Comparison of ENCODE assay signal across 1 cellular context in the genomic region with DNA sequence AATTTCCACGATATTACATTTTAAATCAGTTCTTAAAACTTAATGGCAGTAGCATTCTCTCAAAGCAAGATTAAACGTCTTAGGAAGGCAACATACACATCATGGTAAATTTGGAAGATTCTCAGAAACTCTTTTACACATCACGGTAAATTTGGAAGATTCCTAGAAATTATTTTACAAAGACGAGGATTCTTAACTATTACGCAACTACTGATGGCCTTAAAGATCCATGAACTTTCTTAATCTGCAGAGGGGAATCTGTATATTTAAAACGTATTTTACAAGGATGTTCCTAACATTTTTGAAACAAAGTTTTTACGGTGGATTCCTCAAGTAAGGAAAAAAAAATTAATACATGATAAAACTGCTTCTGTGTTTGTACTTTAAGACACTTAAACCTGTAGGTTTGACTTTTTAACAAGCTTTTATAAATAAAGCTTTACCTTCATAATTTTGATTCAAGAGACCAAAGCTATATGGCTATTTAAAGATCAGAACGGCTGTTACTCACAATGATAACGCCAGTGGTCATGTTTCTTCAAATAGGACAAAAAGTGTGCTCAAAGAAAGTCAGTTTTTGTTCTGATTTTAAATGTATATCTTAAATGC.
TF ChIP-seq lines count a peak whose summit lies in the region.

No MANE protein-coding gene starts in this region.

TF ChIP-seq in K562, 482 proteins besides CTCF, POLR2A, EP300 and RAD21:
- TF ChIP-seq, protein P1, sequence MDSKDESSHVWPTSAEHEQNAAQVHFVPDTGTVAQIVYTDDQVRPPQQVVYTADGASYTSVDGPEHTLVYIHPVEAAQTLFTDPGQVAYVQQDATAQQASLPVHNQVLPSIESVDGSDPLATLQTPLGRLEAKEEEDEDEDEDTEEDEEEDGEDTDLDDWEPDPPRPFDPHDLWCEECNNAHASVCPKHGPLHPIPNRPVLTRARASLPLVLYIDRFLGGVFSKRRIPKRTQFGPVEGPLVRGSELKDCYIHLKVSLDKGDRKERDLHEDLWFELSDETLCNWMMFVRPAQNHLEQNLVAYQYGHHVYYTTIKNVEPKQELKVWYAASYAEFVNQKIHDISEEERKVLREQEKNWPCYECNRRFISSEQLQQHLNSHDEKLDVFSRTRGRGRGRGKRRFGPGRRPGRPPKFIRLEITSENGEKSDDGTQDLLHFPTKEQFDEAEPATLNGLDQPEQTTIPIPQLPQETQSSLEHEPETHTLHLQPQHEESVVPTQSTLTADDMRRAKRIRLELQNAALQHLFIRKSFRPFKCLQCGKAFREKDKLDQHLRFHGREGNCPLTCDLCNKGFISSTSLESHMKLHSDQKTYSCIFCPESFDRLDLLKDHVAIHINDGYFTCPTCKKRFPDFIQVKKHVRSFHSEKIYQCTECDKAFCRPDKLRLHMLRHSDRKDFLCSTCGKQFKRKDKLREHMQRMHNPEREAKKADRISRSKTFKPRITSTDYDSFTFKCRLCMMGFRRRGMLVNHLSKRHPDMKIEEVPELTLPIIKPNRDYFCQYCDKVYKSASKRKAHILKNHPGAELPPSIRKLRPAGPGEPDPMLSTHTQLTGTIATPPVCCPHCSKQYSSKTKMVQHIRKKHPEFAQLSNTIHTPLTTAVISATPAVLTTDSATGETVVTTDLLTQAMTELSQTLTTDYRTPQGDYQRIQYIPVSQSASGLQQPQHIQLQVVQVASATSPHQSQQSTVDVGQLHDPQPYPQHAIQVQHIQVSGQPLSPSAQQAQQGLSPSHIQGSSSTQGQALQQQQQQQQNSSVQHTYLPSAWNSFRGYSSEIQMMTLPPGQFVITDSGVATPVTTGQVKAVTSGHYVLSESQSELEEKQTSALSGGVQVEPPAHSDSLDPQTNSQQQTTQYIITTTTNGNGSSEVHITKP (IDR thresholded peaks at IDR 0.05; ENCODE audit: partially characterized antibody) = no peak
- no peak for TF ChIP-seq ZZZ3 (IDR thresholded peaks at IDR 0.05)
- 0 out of 4 replicates have a peak, but pooled peaks of 1 of the 2 experiments have one; percentile 12 for TF ChIP-seq TRIM24 (IDR thresholded peaks at IDR 0.05)
- TF ChIP-seq, protein P2, sequence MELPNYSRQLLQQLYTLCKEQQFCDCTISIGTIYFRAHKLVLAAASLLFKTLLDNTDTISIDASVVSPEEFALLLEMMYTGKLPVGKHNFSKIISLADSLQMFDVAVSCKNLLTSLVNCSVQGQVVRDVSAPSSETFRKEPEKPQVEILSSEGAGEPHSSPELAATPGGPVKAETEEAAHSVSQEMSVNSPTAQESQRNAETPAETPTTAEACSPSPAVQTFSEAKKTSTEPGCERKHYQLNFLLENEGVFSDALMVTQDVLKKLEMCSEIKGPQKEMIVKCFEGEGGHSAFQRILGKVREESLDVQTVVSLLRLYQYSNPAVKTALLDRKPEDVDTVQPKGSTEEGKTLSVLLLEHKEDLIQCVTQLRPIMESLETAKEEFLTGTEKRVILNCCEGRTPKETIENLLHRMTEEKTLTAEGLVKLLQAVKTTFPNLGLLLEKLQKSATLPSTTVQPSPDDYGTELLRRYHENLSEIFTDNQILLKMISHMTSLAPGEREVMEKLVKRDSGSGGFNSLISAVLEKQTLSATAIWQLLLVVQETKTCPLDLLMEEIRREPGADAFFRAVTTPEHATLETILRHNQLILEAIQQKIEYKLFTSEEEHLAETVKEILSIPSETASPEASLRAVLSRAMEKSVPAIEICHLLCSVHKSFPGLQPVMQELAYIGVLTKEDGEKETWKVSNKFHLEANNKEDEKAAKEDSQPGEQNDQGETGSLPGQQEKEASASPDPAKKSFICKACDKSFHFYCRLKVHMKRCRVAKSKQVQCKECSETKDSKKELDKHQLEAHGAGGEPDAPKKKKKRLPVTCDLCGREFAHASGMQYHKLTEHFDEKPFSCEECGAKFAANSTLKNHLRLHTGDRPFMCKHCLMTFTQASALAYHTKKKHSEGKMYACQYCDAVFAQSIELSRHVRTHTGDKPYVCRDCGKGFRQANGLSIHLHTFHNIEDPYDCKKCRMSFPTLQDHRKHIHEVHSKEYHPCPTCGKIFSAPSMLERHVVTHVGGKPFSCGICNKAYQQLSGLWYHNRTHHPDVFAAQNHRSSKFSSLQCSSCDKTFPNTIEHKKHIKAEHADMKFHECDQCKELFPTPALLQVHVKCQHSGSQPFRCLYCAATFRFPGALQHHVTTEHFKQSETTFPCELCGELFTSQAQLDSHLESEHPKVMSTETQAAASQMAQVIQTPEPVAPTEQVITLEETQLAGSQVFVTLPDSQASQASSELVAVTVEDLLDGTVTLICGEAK (IDR thresholded peaks at IDR 0.05) = peak; percentile 64
- TF ChIP-seq, protein P2 (CRISPR knock-in tag; IDR thresholded peaks at IDR 0.05) = no peak
- TF ChIP-seq, protein P3, sequence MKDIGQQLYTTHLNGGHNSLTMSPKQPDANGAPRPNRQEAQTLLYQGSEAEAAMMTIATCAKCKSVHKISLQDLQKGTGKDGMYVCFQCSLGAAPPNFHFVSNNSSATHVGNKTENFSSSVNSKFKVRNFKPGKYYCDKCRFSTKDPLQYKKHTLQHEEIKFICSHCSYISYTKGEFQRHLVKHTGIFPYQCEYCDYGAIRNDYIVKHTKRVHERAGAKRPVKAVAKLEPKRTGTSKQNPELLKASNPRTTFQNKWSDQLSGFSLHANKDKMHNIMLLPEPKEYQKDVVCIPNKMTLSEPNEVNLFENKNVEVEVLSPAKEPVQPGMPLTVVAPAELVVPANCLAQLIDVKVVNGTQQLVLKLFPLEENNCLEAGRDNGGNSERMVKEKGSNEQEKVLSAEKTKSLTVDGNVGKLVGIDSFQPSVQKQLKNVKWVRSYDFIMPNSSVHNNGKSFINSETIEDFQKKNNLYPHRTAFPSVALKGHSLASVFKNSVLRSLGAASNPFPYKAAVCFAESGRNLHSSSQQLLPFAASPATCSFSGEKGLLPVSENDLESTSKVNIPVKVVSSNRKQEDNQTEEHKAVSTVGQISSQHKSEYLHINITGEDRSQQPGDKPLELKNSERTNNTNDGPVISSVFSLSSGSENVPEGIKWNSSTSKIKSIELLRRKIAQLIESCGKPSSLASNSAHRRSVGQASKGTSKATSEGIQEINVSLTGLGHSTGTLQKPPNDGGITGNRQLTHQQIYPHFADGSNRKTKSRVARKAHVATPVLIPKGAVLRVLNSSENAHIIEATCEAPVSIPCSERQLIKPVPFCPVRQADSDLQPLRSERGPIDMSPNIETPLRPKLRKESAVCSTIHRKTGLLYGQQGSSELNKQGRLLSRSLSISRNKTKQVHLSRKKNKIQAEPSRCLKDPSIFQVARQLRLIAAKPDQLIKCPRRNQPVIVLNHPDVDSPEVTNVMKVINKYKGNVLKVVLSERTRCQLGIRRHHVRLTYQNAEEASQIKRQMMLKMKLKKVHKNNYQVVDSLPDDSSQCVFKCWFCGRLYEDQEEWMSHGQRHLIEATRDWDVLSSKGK (CRISPR knock-in tag; IDR thresholded peaks at IDR 0.05) = no peak
- 0 out of 2 replicates have a peak, but pooled peaks have one; percentile 15 for TF ChIP-seq HSF4 (CRISPR knock-in tag; IDR thresholded peaks at IDR 0.05; ENCODE audit: borderline replicate concordance)
- no peak for TF ChIP-seq E2F3 (CRISPR knock-in tag; IDR thresholded peaks at IDR 0.05)
- TF ChIP-seq, protein P4, sequence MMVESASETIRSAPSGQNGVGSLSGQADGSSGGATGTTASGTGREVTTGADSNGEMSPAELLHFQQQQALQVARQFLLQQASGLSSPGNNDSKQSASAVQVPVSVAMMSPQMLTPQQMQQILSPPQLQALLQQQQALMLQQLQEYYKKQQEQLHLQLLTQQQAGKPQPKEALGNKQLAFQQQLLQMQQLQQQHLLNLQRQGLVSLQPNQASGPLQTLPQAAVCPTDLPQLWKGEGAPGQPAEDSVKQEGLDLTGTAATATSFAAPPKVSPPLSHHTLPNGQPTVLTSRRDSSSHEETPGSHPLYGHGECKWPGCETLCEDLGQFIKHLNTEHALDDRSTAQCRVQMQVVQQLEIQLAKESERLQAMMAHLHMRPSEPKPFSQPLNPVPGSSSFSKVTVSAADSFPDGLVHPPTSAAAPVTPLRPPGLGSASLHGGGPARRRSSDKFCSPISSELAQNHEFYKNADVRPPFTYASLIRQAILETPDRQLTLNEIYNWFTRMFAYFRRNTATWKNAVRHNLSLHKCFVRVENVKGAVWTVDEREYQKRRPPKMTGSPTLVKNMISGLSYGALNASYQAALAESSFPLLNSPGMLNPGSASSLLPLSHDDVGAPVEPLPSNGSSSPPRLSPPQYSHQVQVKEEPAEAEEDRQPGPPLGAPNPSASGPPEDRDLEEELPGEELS (CRISPR knock-in tag; IDR thresholded peaks at IDR 0.05; ENCODE audit: borderline replicate concordance) = no peak
- TF ChIP-seq ZSCAN29 (IDR thresholded peaks at IDR 0.05) = no peak
- TF ChIP-seq, protein P5, sequence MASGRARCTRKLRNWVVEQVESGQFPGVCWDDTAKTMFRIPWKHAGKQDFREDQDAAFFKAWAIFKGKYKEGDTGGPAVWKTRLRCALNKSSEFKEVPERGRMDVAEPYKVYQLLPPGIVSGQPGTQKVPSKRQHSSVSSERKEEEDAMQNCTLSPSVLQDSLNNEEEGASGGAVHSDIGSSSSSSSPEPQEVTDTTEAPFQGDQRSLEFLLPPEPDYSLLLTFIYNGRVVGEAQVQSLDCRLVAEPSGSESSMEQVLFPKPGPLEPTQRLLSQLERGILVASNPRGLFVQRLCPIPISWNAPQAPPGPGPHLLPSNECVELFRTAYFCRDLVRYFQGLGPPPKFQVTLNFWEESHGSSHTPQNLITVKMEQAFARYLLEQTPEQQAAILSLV (tag; IDR thresholded peaks at IDR 0.05) = peak; percentile 82; the same call in 1 of the 2 replicates
- no peak for TF ChIP-seq ZNF696 (CRISPR knock-in tag; conservative IDR thresholded peaks at IDR 0.05)
- TF ChIP-seq, protein P6, sequence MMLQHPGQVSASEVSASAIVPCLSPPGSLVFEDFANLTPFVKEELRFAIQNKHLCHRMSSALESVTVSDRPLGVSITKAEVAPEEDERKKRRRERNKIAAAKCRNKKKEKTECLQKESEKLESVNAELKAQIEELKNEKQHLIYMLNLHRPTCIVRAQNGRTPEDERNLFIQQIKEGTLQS (IDR thresholded peaks at IDR 0.05) = 0 out of 2 replicates have a peak, but pooled peaks have one; percentile 39
- TF ChIP-seq, protein P6 (CRISPR knock-in tag; conservative IDR thresholded peaks at IDR 0.05) = no peak
- TF ChIP-seq CEBPG (CRISPR knock-in tag; IDR thresholded peaks at IDR 0.05) = no peak
- peak; percentile 88 to 99 for TF ChIP-seq CEBPG (tag; conservative IDR thresholded peaks at IDR 0.05 in 1 of 2, IDR thresholded peaks at IDR 0.05 in 1 of 2)
- TF ChIP-seq, protein P7, sequence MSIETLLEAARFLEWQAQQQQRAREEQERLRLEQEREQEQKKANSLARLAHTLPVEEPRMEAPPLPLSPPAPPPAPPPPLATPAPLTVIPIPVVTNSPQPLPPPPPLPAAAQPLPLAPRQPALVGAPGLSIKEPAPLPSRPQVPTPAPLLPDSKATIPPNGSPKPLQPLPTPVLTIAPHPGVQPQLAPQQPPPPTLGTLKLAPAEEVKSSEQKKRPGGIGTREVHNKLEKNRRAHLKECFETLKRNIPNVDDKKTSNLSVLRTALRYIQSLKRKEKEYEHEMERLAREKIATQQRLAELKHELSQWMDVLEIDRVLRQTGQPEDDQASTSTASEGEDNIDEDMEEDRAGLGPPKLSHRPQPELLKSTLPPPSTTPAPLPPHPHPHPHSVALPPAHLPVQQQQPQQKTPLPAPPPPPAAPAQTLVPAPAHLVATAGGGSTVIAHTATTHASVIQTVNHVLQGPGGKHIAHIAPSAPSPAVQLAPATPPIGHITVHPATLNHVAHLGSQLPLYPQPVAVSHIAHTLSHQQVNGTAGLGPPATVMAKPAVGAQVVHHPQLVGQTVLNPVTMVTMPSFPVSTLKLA (conservative IDR thresholded peaks at IDR 0.05) = peak in 1 of 2 experiments; percentile 2; a peak in 1 of 4 replicates
- TF ChIP-seq POLR2H (tag; IDR thresholded peaks at IDR 0.05; ENCODE audit: low read depth) = peak; percentile 35
- TF ChIP-seq CEBPB (tag; IDR thresholded peaks at IDR 0.05) = peak; percentile 98
TF ChIP-seq in K562: peak in this region for 9.
